In the genomic region with DNA sequence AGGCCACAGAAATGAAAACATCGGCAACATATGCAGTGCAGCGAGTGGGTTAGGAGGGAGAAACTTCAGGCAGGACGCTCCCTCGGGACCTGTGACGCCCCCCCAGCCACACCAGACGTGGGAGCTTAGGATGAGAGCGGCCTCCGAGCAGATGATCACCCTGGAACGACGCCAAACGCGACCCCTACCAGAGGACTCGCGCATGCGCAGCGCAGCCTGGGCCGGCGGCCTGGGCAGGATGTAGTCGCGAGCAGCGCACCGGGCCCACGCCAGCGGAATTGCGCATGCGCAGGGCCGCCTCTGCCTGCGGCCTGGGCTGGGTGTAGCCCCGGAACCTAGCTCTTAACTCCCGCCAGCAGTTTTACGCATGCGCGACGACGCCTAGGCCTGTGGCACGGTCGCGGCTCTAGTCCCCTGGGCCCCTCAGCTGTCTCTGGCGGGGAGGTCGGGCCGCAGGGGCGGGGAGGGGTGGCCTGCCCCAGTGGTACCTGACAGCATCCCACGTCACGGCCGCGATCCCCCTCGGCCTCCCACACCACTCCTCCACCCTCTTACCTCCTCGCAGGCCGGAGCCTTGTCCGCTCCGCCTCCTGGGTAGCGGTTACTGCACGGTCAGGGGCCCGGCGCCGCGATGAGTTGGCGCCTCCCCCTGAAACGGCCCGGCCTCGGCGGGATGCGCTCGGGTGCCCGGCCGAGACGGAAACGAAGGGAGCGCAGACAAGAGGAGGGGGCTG, we compare ENCODE assay signal across 8 cellular contexts. TPM values are rescaled to one million over a fixed set of nuclear protein-coding genes. Genes with fewer than 3 reads are reported as not detected.
DNase-seq lines count a peak whose midpoint lies in the region; ATAC-seq, FAIRE-seq and TF ChIP-seq lines count a peak whose summit lies in the region.

A gene (minus strand): TSS at position 608 of the 734 bp plus-strand sequence. CDS start 11,141 bp downstream, outside the sequence.

- H3K79me2 ChIP-seq in smooth muscle cell (ENCODE audit: low read depth), result no peaks in the 10 kb centered on the region

- H3K4me3 ChIP-seq in AG04449 (ENCODE audit: low read depth, low read length) (peak within 1 kb of the TSS; percentile 77), WI38 (ENCODE audit: low read depth, low read length) (peak within 1 kb of the TSS; percentile 89), bronchial epithelial cell (ENCODE audit: low read depth, low read length) (peak within 1 kb of the TSS; percentile 74), smooth muscle cell (peak within 1 kb of the TSS; percentile 95)

- DNase-seq in AG04449 (ENCODE audit: low read depth, low spot score) (peak; percentile 75), NCI-H2196 treated with DMSO at 0.1 percent for 48 hours (lab: John Stamatoyannopoulos, UW; ENCODE audit: unreplicated experiment) (peak; percentile 76), bronchial epithelial cell (ENCODE audit: low read depth) (peak; percentile 91), iPS-NIHi7 (ENCODE audit: extremely low spot score) (peak; percentile 100), smooth muscle cell (lab: John Stamatoyannopoulos, UW; ENCODE audit: unreplicated experiment) (peak; percentile 95)

- H3K36me3 ChIP-seq in bronchial epithelial cell (ENCODE audit: control insufficient read depth, insufficient read depth, low read length), result no peaks in the 10 kb centered on the region
- no peaks in the 10 kb centered on the region for H3K36me3 ChIP-seq in smooth muscle cell (ENCODE audit: low read depth)

- peak within 1 kb of the TSS; percentile 89 for H3K9ac ChIP-seq in smooth muscle cell (ENCODE audit: low read depth)

- FAIRE-seq in bronchial epithelial cell (lab: Jason Lieb, UNC), result no peak

- H3K4me1 ChIP-seq in smooth muscle cell (ENCODE audit: low read depth), result peaks cover 11% of the 10 kb centered on the region

- POLR2A ChIA-PET in AG04449 (lab: Yijun Ruan, JAX), result interaction anchor here (0.6 to 1.0 kb wide), 7 partner anchors 11 to 332 kb away, joined by 3 to 8 read pairs (median 3); no protein-coding TSS in a partner anchor

- peak within 1 kb of the TSS; percentile 97 for H3K4me2 ChIP-seq in smooth muscle cell

- WGBS in smooth muscle cell (ENCODE audit: low lambda C conversion rate), result 1% methylated on average over 42 of the region's 69 CpGs

- no peaks in the 10 kb centered on the region for H3K9me3 ChIP-seq in smooth muscle cell (replicated peaks; ENCODE audit: low read depth)

- H3K27me3 ChIP-seq in bronchial epithelial cell (ENCODE audit: control insufficient read depth, insufficient read depth, low read length), result no peaks in the 10 kb centered on the region
- H3K27me3 ChIP-seq in smooth muscle cell (ENCODE audit: low read depth), result no peaks in the 10 kb centered on the region

- peak within 1 kb of the TSS; percentile 83 for H3K27ac ChIP-seq in smooth muscle cell (ENCODE audit: low read depth)

- peak; percentile 77 for ATAC-seq in GM18873 (IDR thresholded peaks at IDR 0.05; ENCODE audit: low FRiP score, unreplicated experiment)
- peak; percentile 78 for ATAC-seq in HG03135 (IDR thresholded peaks at IDR 0.05; ENCODE audit: unreplicated experiment)

- TF ChIP-seq CTCF in AG04449 (IDR thresholded peaks at IDR 0.05; ENCODE audit: insufficient read depth, low read length, missing control alignments) (no peak), WI38 (IDR thresholded peaks at IDR 0.05; ENCODE audit: low read depth, low read length) (no peak), bronchial epithelial cell (IDR thresholded peaks at IDR 0.05; ENCODE audit: insufficient read depth, low read length, severe bottlenecking) (no peak), smooth muscle cell (IDR thresholded peaks at IDR 0.05; ENCODE audit: borderline replicate concordance, insufficient read depth, poor library complexity, severe bottlenecking) (no peak)

- CTCF ChIA-PET in AG04449 (lab: Yijun Ruan, JAX), result interaction anchor here (1.0 to 1.5 kb wide), 2 partner anchors 19 to 197 kb away, joined by 3 to 4 read pairs; no protein-coding TSS in a partner anchor

- H3F3A ChIP-seq in smooth muscle cell (ENCODE audit: low read depth), result no peaks in the 10 kb centered on the region

- H2AFZ ChIP-seq in smooth muscle cell (ENCODE audit: low read depth), result peak within 1 kb of the TSS; percentile 100

- no peaks in the 10 kb centered on the region for H4K20me1 ChIP-seq in smooth muscle cell (ENCODE audit: low read depth)

RNA-seq across cellular contexts. Expression of the gene that starts here (rescaled TPM):
- 1.8 and 4.7 TPM in 2 replicates for total RNA-seq in bronchial epithelial cell
- total RNA-seq in smooth muscle cell, result 2.6 and 5.0 TPM in 2 replicates
- 1.8 and 3.7 TPM in 2 replicates for polyA plus RNA-seq in smooth muscle cell

Comparison
In these comparisons a context has a peak if more than half of its experiments do, and no peak if none do; other contexts are left out.
1. Peak in every context shown above with its lines: DNase-seq, ATAC-seq, H3K4me3 ChIP-seq and H3K27ac ChIP-seq.